In the genomic region with DNA sequence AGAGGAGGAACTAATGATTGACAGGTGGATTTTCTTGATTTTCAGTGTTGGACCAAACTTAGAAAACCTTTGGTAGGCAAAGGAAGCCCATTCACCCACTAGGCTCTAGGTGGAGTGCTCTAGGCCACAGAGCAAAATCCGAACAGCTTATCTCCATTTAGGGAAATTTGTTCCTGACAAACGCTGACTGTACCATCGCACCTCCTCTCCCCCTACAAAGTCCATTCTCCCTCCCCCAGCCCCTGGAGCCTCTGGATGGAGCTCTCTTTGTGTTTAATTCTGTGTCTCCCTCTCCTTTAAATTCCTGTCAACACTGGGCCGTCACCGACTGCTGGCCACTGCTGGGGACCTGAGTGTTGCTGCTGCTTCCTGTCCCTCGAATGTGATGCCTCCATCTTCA, we compare ENCODE assay signal across 17 cellular contexts.
"Had no signal": no experiment of that assay in that cellular context is flagged by ENCODE, and none has a peak within 500 bp of the region (broad histone marks: within the 10 kb centered on the region; RNA-seq: fewer than 3 reads in every experiment).

No MANE protein-coding gene starts in this region.

- H3K4me3 ChIP-seq: esophagus muscularis mucosa, heart right ventricle, tibial nerve, vagina had no signal

- ATAC-seq: activated CD4-positive, CD25-positive, alpha-beta regulatory T cell treated with anti-CD3 and anti-CD28 coated beads, Interleukin-2, amount 50 U/mL, for 24 hours; activated T-cell treated with anti-CD3 and anti-CD28 coated beads, Interleukin-2, amount 50 U/mL, for 72 hours; heart right ventricle; left cardiac atrium had no signal

- H3K4me3 Mint-ChIP-seq: activated naive CD8-positive, alpha-beta T cell; activated T-cell treated with anti-CD3 and anti-CD28 coated beads, Interleukin-2, amount 50 U/mL, for 72 hours; dendritic cell treated with granulocyte-macrophage colony-stimulating factor and Interleukin-4, amounts not matched to agents 40 ng/mL and 50 ng/mL, for 4 days; natural killer cell treated with Interleukin-12 subunit alpha and Interleukin-12 subunit beta and Interleukin-15 and Interleukin-18, amount 100 ng/mL, for 72 hours; stimulated activated naive CD8-positive, alpha-beta T cell treated with anti-CD3 and anti-CD28 coated beads, Interleukin-15, Interleukin-2, amounts not matched to agents 100 ng/mL and 50 ng/mL, for 24 hours had no signal

- H3K27ac ChIP-seq: esophagus muscularis mucosa, heart right ventricle, tibial nerve, vagina had no signal

- H3K9me3 Mint-ChIP-seq: dendritic cell treated with granulocyte-macrophage colony-stimulating factor and Interleukin-4, amounts not matched to agents 40 ng/mL and 50 ng/mL, for 4 days; natural killer cell treated with Interleukin-12 subunit alpha and Interleukin-12 subunit beta and Interleukin-15 and Interleukin-18, amount 100 ng/mL, for 72 hours; stimulated activated naive CD8-positive, alpha-beta T cell treated with anti-CD3 and anti-CD28 coated beads, Interleukin-15, Interleukin-2, amounts not matched to agents 100 ng/mL and 50 ng/mL, for 24 hours had no signal

- H3K27me3 ChIP-seq: vagina had no signal

- DNase-seq: activated gamma-delta T cell treated with Interleukin-2 at 50 U/mL for 16 hours; activated T-cell treated with anti-CD3 and anti-CD28 coated beads, Interleukin-2, amount 50 U/mL, for 72 hours; effector CD8-positive, alpha-beta T cell; heart right ventricle; left cardiac atrium; mesenchymal stem cell; right cardiac atrium; T1000 had no signal

- H3K9me3 ChIP-seq: esophagus muscularis mucosa, heart right ventricle, tibial nerve, vagina had no signal

- H3K27ac Mint-ChIP-seq: activated naive CD8-positive, alpha-beta T cell; activated T-cell treated with anti-CD3 and anti-CD28 coated beads, Interleukin-2, amount 50 U/mL, for 72 hours; dendritic cell treated with granulocyte-macrophage colony-stimulating factor and Interleukin-4, amounts not matched to agents 40 ng/mL and 50 ng/mL, for 4 days; natural killer cell treated with Interleukin-12 subunit alpha and Interleukin-12 subunit beta and Interleukin-15 and Interleukin-18, amount 100 ng/mL, for 72 hours; progenitor cell of endocrine pancreas; stimulated activated naive CD8-positive, alpha-beta T cell treated with anti-CD3 and anti-CD28 coated beads, Interleukin-15, Interleukin-2, amounts not matched to agents 100 ng/mL and 50 ng/mL, for 24 hours had no signal

- H3K36me3 Mint-ChIP-seq: activated naive CD8-positive, alpha-beta T cell; natural killer cell treated with Interleukin-12 subunit alpha and Interleukin-12 subunit beta and Interleukin-15 and Interleukin-18, amount 100 ng/mL, for 72 hours had no signal

- H3K36me3 ChIP-seq: esophagus muscularis mucosa, heart right ventricle, tibial nerve, vagina had no signal

- H3K4me1 ChIP-seq: esophagus muscularis mucosa, heart right ventricle, tibial nerve, vagina had no signal
